Comparison of ENCODE assay signal across 8 cellular contexts in genomic region chrX:48919947-48920712, GRCh38. TPM values are rescaled to one million over a fixed set of nuclear protein-coding genes. Genes with fewer than 3 reads are reported as not detected.
DNase-seq lines count a peak whose midpoint lies in the region; ATAC-seq and TF ChIP-seq lines count a peak whose summit lies in the region.

No MANE protein-coding gene starts in this region.

- no peak for TF ChIP-seq CTCF in left lung (IDR thresholded peaks at IDR 0.05)
- no peak for TF ChIP-seq CTCF in suprapubic skin (IDR thresholded peaks at IDR 0.05)

- H3K27ac ChIP-seq in left lung: peak overlapping the region; percentile 33 to 88
- peak overlapping the region; percentile 81 for H3K27ac ChIP-seq in suprapubic skin

- DNase-seq in activated T-cell treated with anti-CD3 and anti-CD28 coated beads, Interleukin-2, amount 50 U/mL, for 4 hours: no peak
- DNase-seq in activated T-cell treated with anti-CD3 and anti-CD28 coated beads for 4 hours (no peak), left lung (no peak), suprapubic skin (ENCODE audit: low spot score in 2 of 2) (no peak), dermis blood vessel endothelial cell (no peak), NCI-H1092 treated with DMSO at 0.1 percent for 48 hours (lab: John Stamatoyannopoulos, UW) (no peak), NCI-H1105 (lab: John Stamatoyannopoulos, UW) (no peak)
- peak; percentile 51 to 60 for DNase-seq in activated T-cell treated with anti-CD3 and anti-CD28 coated beads, Interleukin-2, amount 50 U/mL, for 48 hours

- H3K9me3 Mint-ChIP-seq in activated T-cell treated with anti-CD3 and anti-CD28 coated beads, Interleukin-2, amount 50 U/mL, for 4 hours: no peaks in the 10 kb centered on the region

- no peaks in the 10 kb centered on the region for H3K27me3 Mint-ChIP-seq in activated T-cell treated with anti-CD3 and anti-CD28 coated beads, Interleukin-2, amount 50 U/mL, for 4 hours (ENCODE audit: low read depth)

- H3K4me3 ChIP-seq in left lung (no peak overlapping the region), suprapubic skin (peak overlapping the region; percentile 66)

- peaks cover 48% of the 10 kb centered on the region for H3K4me1 Mint-ChIP-seq in activated T-cell treated with anti-CD3 and anti-CD28 coated beads, Interleukin-2, amount 50 U/mL, for 4 hours (ENCODE audit: low read depth)

- peaks cover 3 to 22% of the 10 kb centered on the region in 2 donors for H3K4me1 ChIP-seq in left lung
- peaks cover 28% of the 10 kb centered on the region for H3K4me1 ChIP-seq in suprapubic skin

- TF ChIP-seq EP300 in suprapubic skin (IDR thresholded peaks at IDR 0.05): no peak

- H3K27me3 ChIP-seq in left lung (no peaks in the 10 kb centered on the region), suprapubic skin (no peaks in the 10 kb centered on the region)

- peaks cover 21% of the 10 kb centered on the region for H3K36me3 Mint-ChIP-seq in activated T-cell treated with anti-CD3 and anti-CD28 coated beads, Interleukin-2, amount 50 U/mL, for 4 hours (ENCODE audit: insufficient read depth)

- H3K4me3 Mint-ChIP-seq in activated T-cell treated with anti-CD3 and anti-CD28 coated beads, Interleukin-2, amount 50 U/mL, for 4 hours: peak overlapping the region; percentile 91

- peak; percentile 16 to 26 for ATAC-seq in activated T-cell treated with anti-CD3 and anti-CD28 coated beads, Interleukin-2, amount 50 U/mL, for 4 hours
- no peak for ATAC-seq in left lung

- H3K36me3 ChIP-seq in left lung (peaks cover 0 to 28% of the 10 kb centered on the region in 2 donors), suprapubic skin (peaks cover 24% of the 10 kb centered on the region)

- TF ChIP-seq POLR2A in suprapubic skin (IDR thresholded peaks at IDR 0.05): no peak

- intact Hi-C loops in left lung (cut with DNase I): no loop called here

- H3K9me3 ChIP-seq in left lung (no peaks in the 10 kb centered on the region), suprapubic skin (no peaks in the 10 kb centered on the region)

- 34% methylated on average over 7 of the region's 8 CpGs for WGBS in suprapubic skin

RNA-seq across cellular contexts. Expression of gene PIM2, which starts 1.3 kb away (rescaled TPM):
- total RNA-seq in activated T-cell treated with anti-CD3 and anti-CD28 coated beads, Interleukin-2, amount 50 U/mL, for 4 hours: 100 to 1,000 TPM; 197 to 279 (median 270) TPM
- 10 to 100 TPM; 14.2 to 17.7 TPM for total RNA-seq in left lung
- 10 to 100 TPM in 1 of 4 donors, 1 to 10 TPM in 3; 6.2 to 18.2 (median 8.7) TPM for total RNA-seq in suprapubic skin
- total RNA-seq in dermis blood vessel endothelial cell: 4.8 and 6.5 TPM in 2 replicates

RNA-seq across cellular contexts. Expression of gene SLC35A2, which starts 8.7 kb away (rescaled TPM):
- total RNA-seq in activated T-cell treated with anti-CD3 and anti-CD28 coated beads, Interleukin-2, amount 50 U/mL, for 4 hours: 10 to 100 TPM; 23.1 to 31.5 (median 30.6) TPM
- total RNA-seq in left lung (10 to 100 TPM; 38.0 to 39.4 TPM), suprapubic skin (10 to 100 TPM; 17.1 to 32.3 (median 24.3) TPM), dermis blood vessel endothelial cell (13.6 and 16.7 TPM in 2 replicates)

RNA-seq across cellular contexts. Expression of gene PQBP1, which starts 22.4 kb away (rescaled TPM):
- total RNA-seq in activated T-cell treated with anti-CD3 and anti-CD28 coated beads, Interleukin-2, amount 50 U/mL, for 4 hours: 100 to 1,000 TPM; 130 to 147 (median 139) TPM
- total RNA-seq in left lung (10 to 100 TPM; 56.3 to 68.2 TPM), suprapubic skin (10 to 100 TPM; 51.8 to 88.3 (median 71.9) TPM), dermis blood vessel endothelial cell (75.2 and 87.1 TPM in 2 replicates)

RNA-seq across cellular contexts. Expression of gene TIMM17B, which starts 22.6 kb away (rescaled TPM):
- total RNA-seq in activated T-cell treated with anti-CD3 and anti-CD28 coated beads, Interleukin-2, amount 50 U/mL, for 4 hours: 100 to 1,000 TPM in 2 of 3 donors, 10 to 100 TPM in 1; 92.7 to 107 (median 102) TPM
- 10 to 100 TPM; 36.7 to 41.0 TPM for total RNA-seq in left lung
- 10 to 100 TPM; 40.8 to 60.5 (median 43.4) TPM for total RNA-seq in suprapubic skin
- 25.3 and 27.1 TPM in 2 replicates for total RNA-seq in dermis blood vessel endothelial cell

RNA-seq across cellular contexts. Expression of gene OTUD5, which starts 37.3 kb away (rescaled TPM):
- 10 to 100 TPM; 55.5 to 65.2 (median 57.8) TPM for total RNA-seq in activated T-cell treated with anti-CD3 and anti-CD28 coated beads, Interleukin-2, amount 50 U/mL, for 4 hours
- total RNA-seq in left lung: 10 to 100 TPM; 38.1 to 41.7 TPM
- total RNA-seq in suprapubic skin: 10 to 100 TPM; 32.3 to 50.1 (median 46.2) TPM
- total RNA-seq in dermis blood vessel endothelial cell: 29.4 and 38.2 TPM in 2 replicates

Comparison
In these comparisons a context has a peak if more than half of its experiments do, and no peak if none do; other contexts are left out.
1. DNase-seq: peak in activated T-cell treated with anti-CD3 and anti-CD28 coated beads, Interleukin-2, amount 50 U/mL, for 48 hours (2 of 2); none in activated T-cell treated with anti-CD3 and anti-CD28 coated beads, Interleukin-2, amount 50 U/mL, for 4 hours (single experiment), activated T-cell treated with anti-CD3 and anti-CD28 coated beads for 4 hours (single experiment), left lung (0 of 2), suprapubic skin (0 of 2), dermis blood vessel endothelial cell (single experiment), NCI-H1092 treated with DMSO at 0.1 percent for 48 hours (single experiment) and NCI-H1105 (single experiment).
2. RNA of gene PIM2, which starts 1.3 kb away (total RNA-seq): 197 to 279 TPM in activated T-cell treated with anti-CD3 and anti-CD28 coated beads, Interleukin-2, amount 50 U/mL, for 4 hours; 14.2 to 17.7 TPM in left lung, 6.2 to 18.2 TPM in suprapubic skin and 4.8 to 6.5 TPM in dermis blood vessel endothelial cell; every median in the first group is over 10 times any median in the second.